In genomic region chr14:99093532-99094517, GRCh38 we compare ENCODE assay signal across 1 cellular context.
TF ChIP-seq lines count a peak whose summit lies in the region.

No MANE protein-coding gene starts in this region.

TF ChIP-seq in WTC11, 78 proteins besides CTCF, POLR2A, EP300 and RAD21 (continued from another document):
- TF ChIP-seq FOXP1 (CRISPR knock-in tag; IDR thresholded peaks at IDR 0.05; ENCODE audit: borderline replicate concordance) (no peak), TCF7 (CRISPR knock-in tag; IDR thresholded peaks at IDR 0.05; ENCODE audit: low read depth) (no peak), GTF2I (CRISPR knock-in tag; conservative IDR thresholded peaks at IDR 0.05) (no peak)
- TF ChIP-seq, protein P1, sequence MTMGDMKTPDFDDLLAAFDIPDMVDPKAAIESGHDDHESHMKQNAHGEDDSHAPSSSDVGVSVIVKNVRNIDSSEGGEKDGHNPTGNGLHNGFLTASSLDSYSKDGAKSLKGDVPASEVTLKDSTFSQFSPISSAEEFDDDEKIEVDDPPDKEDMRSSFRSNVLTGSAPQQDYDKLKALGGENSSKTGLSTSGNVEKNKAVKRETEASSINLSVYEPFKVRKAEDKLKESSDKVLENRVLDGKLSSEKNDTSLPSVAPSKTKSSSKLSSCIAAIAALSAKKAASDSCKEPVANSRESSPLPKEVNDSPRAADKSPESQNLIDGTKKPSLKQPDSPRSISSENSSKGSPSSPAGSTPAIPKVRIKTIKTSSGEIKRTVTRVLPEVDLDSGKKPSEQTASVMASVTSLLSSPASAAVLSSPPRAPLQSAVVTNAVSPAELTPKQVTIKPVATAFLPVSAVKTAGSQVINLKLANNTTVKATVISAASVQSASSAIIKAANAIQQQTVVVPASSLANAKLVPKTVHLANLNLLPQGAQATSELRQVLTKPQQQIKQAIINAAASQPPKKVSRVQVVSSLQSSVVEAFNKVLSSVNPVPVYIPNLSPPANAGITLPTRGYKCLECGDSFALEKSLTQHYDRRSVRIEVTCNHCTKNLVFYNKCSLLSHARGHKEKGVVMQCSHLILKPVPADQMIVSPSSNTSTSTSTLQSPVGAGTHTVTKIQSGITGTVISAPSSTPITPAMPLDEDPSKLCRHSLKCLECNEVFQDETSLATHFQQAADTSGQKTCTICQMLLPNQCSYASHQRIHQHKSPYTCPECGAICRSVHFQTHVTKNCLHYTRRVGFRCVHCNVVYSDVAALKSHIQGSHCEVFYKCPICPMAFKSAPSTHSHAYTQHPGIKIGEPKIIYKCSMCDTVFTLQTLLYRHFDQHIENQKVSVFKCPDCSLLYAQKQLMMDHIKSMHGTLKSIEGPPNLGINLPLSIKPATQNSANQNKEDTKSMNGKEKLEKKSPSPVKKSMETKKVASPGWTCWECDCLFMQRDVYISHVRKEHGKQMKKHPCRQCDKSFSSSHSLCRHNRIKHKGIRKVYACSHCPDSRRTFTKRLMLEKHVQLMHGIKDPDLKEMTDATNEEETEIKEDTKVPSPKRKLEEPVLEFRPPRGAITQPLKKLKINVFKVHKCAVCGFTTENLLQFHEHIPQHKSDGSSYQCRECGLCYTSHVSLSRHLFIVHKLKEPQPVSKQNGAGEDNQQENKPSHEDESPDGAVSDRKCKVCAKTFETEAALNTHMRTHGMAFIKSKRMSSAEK (CRISPR knock-in tag; IDR thresholded peaks at IDR 0.05; ENCODE audit: borderline replicate concordance): no peak
